ENCODE assay signal across 18 cellular contexts in genomic region chr13:25987987-25988386, GRCh38.
DNase-seq lines count a peak whose midpoint lies in the region; ATAC-seq and TF ChIP-seq lines count a peak whose summit lies in the region.
"Had no signal": no experiment of that assay in that cellular context is flagged by ENCODE, and none has a peak within 500 bp of the region (broad histone marks: within the 10 kb centered on the region; RNA-seq: fewer than 3 reads in every experiment).

No MANE protein-coding gene starts in this region.

- DNase-seq in NCI-H2171 (lab: John Stamatoyannopoulos, UW): peak; percentile 17
- no peak for DNase-seq in NCI-H2171 treated with DMSO at 0.1 percent for 48 hours (lab: John Stamatoyannopoulos, UW)
- no peak for DNase-seq in mesenchymal stem cell
- peak; percentile 73 for DNase-seq in osteocyte (ENCODE audit: extremely low spot score, unreplicated experiment)
- no peak for DNase-seq in Peyer's patch
- DNase-seq: CD4-positive, CD25-positive, alpha-beta regulatory T cell; CD8-positive, alpha-beta T cell; DMS53; DMS79 treated with DMSO at 0.1 percent for 48 hours; GF-D8; GOT3; HFFc6 had no signal

- peaks cover 14% of the 10 kb centered on the region for H3K4me1 ChIP-seq in mesenchymal stem cell (ENCODE audit: control insufficient read depth, insufficient read depth, low read depth, low read length)
- H3K4me1 ChIP-seq in Peyer's patch: no peaks in the 10 kb centered on the region
- H3K4me1 ChIP-seq: BLaER1, HAP-1 had no signal

- H2BK5ac ChIP-seq in mesenchymal stem cell (ENCODE audit: low read depth, low read length, poor library complexity, severe bottlenecking): no peak overlapping the region

- H3K27me3 Mint-ChIP-seq in osteocyte (ENCODE audit: unreplicated experiment): no peaks in the 10 kb centered on the region
- H3K27me3 Mint-ChIP-seq: B cell had no signal

- H3K27me3 ChIP-seq in mesenchymal stem cell (ENCODE audit: control insufficient read depth in 1 of 2, insufficient read depth in 1 of 2, low read length in 2 of 2): peaks cover 0 to 21% of the 10 kb centered on the region in 2 experiments
- H3K27me3 ChIP-seq in Peyer's patch: no peaks in the 10 kb centered on the region
- H3K27me3 ChIP-seq: BLaER1 had no signal

- H3K9me3 Mint-ChIP-seq in osteocyte (ENCODE audit: unreplicated experiment): no peaks in the 10 kb centered on the region
- H3K9me3 Mint-ChIP-seq: HFFc6 had no signal

- no peak overlapping the region for H3K18ac ChIP-seq in mesenchymal stem cell (ENCODE audit: low read depth in 1 of 2, low read length in 2 of 2)

- H4K91ac ChIP-seq in mesenchymal stem cell (ENCODE audit: low read length): peak overlapping the region; percentile 68

- H3K9me3 ChIP-seq in mesenchymal stem cell (ENCODE audit: control insufficient read depth, low read length): no peaks in the 10 kb centered on the region
- no peaks in the 10 kb centered on the region for H3K9me3 ChIP-seq in Peyer's patch
- H3K9me3 ChIP-seq: BLaER1, Caco-2, HAP-1 had no signal

- no peak overlapping the region for H2BK120ac ChIP-seq in mesenchymal stem cell (ENCODE audit: low read depth, low read length)

- H3K4me3 ChIP-seq in mesenchymal stem cell (ENCODE audit: insufficient read depth in 1 of 2, low read depth in 1 of 2, low read length in 2 of 2) (no peak overlapping the region), Peyer's patch (no peak overlapping the region)
- H3K4me3 ChIP-seq: BLaER1, HAP-1 had no signal

- no peak overlapping the region for H3K4me3 Mint-ChIP-seq in osteocyte (ENCODE audit: unreplicated experiment)
- H3K4me3 Mint-ChIP-seq: B cell; CD4-positive, CD25-positive, alpha-beta regulatory T cell; CD8-positive, alpha-beta T cell; HFFc6 had no signal

- peaks cover 42% of the 10 kb centered on the region for H3K4me1 Mint-ChIP-seq in osteocyte (ENCODE audit: unreplicated experiment)
- H3K4me1 Mint-ChIP-seq: B cell; CD4-positive, CD25-positive, alpha-beta regulatory T cell had no signal

- H3K4ac ChIP-seq in mesenchymal stem cell (ENCODE audit: low read depth in 1 of 2, low read length in 2 of 2): no peak overlapping the region

- H3K23ac ChIP-seq in mesenchymal stem cell (ENCODE audit: low read length in 2 of 2): no peak overlapping the region

- H3K4me2 ChIP-seq in mesenchymal stem cell (ENCODE audit: low read length, poor library complexity, severe bottlenecking): no peak overlapping the region
- H3K4me2 ChIP-seq: BLaER1 had no signal

- no peak for ATAC-seq in GM21367 (IDR thresholded peaks at IDR 0.05; ENCODE audit: unreplicated experiment)
- ATAC-seq: CD8-positive, alpha-beta T cell had no signal

- 98% methylated on average over 8 of the region's 8 CpGs for WGBS in mesenchymal stem cell

- H3K27ac Mint-ChIP-seq in osteocyte (ENCODE audit: unreplicated experiment): no peak overlapping the region
- H3K27ac Mint-ChIP-seq: B cell; CD4-positive, CD25-positive, alpha-beta regulatory T cell; CD8-positive, alpha-beta T cell; HFFc6 had no signal

- no peaks in the 10 kb centered on the region for H3K79me1 ChIP-seq in mesenchymal stem cell (replicated peaks; ENCODE audit: low read length, poor library complexity, severe bottlenecking)

- no peak overlapping the region for H3K9ac ChIP-seq in mesenchymal stem cell (ENCODE audit: low read length)
- H3K9ac ChIP-seq: BLaER1 had no signal

- no peaks in the 10 kb centered on the region for H3K36me3 Mint-ChIP-seq in osteocyte (ENCODE audit: unreplicated experiment)
- H3K36me3 Mint-ChIP-seq: CD4-positive, CD25-positive, alpha-beta regulatory T cell; CD8-positive, alpha-beta T cell had no signal

- no peak overlapping the region for H2BK15ac ChIP-seq in mesenchymal stem cell (ENCODE audit: low read depth, poor library complexity, severe bottlenecking)

- peak overlapping the region; percentile 64 for H4K8ac ChIP-seq in mesenchymal stem cell (ENCODE audit: low read length)

- peaks cover 0 to 4% of the 10 kb centered on the region in 2 experiments for H3K36me3 ChIP-seq in mesenchymal stem cell (ENCODE audit: control insufficient read depth in 1 of 2, insufficient read depth in 2 of 2, low read depth in 1 of 2, low read length in 2 of 2)
- H3K36me3 ChIP-seq in Peyer's patch: no peaks in the 10 kb centered on the region
- H3K36me3 ChIP-seq: BLaER1, HAP-1 had no signal

- no peak overlapping the region for H2AFZ ChIP-seq in mesenchymal stem cell (ENCODE audit: low read depth, low read length)

- peak overlapping the region; percentile 89 for H2AK5ac ChIP-seq in mesenchymal stem cell (ENCODE audit: low read length, severe bottlenecking)

- no peak overlapping the region for H2BK12ac ChIP-seq in mesenchymal stem cell (ENCODE audit: low read length in 2 of 2)

- no peak for TF ChIP-seq POLR2A in Peyer's patch (IDR thresholded peaks at IDR 0.05)

- H3K14ac ChIP-seq in mesenchymal stem cell (ENCODE audit: low read length in 2 of 2): no peak overlapping the region

- no peak overlapping the region for H3K27ac ChIP-seq in mesenchymal stem cell (ENCODE audit: low read length, poor library complexity, severe bottlenecking)
- H3K27ac ChIP-seq in Peyer's patch: no peak overlapping the region
- H3K27ac ChIP-seq: BLaER1, C4-2B had no signal

- TF ChIP-seq CTCF in osteocyte (IDR thresholded peaks at IDR 0.05) (no peak), Peyer's patch (IDR thresholded peaks at IDR 0.05) (no peak)

Comparison
In these comparisons a context has a peak if more than half of its experiments do, and no peak if none do; other contexts are left out.
1. DNase-seq: peak in NCI-H2171 (single experiment) and osteocyte (single experiment); none in NCI-H2171 treated with DMSO at 0.1 percent for 48 hours (single experiment), mesenchymal stem cell (single experiment) and Peyer's patch (0 of 3).